ENCODE assay signal across 1 cellular context in genomic region chr16:85613609-85614337, GRCh38.
TF ChIP-seq lines count a peak whose summit lies in the region.

No MANE protein-coding gene starts in this region.

TF ChIP-seq in K562, 482 proteins besides CTCF, POLR2A, EP300 and RAD21 (continued from another document and continues in another):
- TF ChIP-seq ZNF668 (CRISPR knock-in tag; IDR thresholded peaks at IDR 0.05) (no peak), ZNF143 (CRISPR knock-in tag; IDR thresholded peaks at IDR 0.05) (no peak), ZNF444 (CRISPR knock-in tag; IDR thresholded peaks at IDR 0.05) (no peak), ZNF140 (CRISPR knock-in tag; IDR thresholded peaks at IDR 0.05) (no peak), HOMEZ (CRISPR knock-in tag; IDR thresholded peaks at IDR 0.05) (no peak), SLC30A9 (CRISPR knock-in tag; IDR thresholded peaks at IDR 0.05) (no peak), ARID2 (IDR thresholded peaks at IDR 0.05) (no peak), TAF1 (IDR thresholded peaks at IDR 0.05; ENCODE audit: control insufficient read depth, extremely low read depth, insufficient read depth, low read length, severe bottlenecking) (peak; percentile 71), GATAD2A (IDR thresholded peaks at IDR 0.05) (no peak), TRIM24 (IDR thresholded peaks at IDR 0.05) (no peak), PCBP2 (IDR thresholded peaks at IDR 0.05; ENCODE audit: low read depth, low read length, poor library complexity, severe bottlenecking) (peak; percentile 41), ARNT (IDR thresholded peaks at IDR 0.05) (no peak), KLF1 (tag; IDR thresholded peaks at IDR 0.05) (no peak), SRSF1 (IDR thresholded peaks at IDR 0.05; ENCODE audit: low read depth, low read length) (no peak), DLX4 (CRISPR knock-in tag; IDR thresholded peaks at IDR 0.05) (no peak), MAFF (IDR thresholded peaks at IDR 0.05; ENCODE audit: low read length) (no peak), MEF2D (tag; conservative IDR thresholded peaks at IDR 0.05; ENCODE audit: low read depth) (no peak), ZBTB5 (IDR thresholded peaks at IDR 0.05) (no peak), MTA3 (IDR thresholded peaks at IDR 0.05; ENCODE audit: borderline replicate concordance) (no peak), ETV1 (tag; conservative IDR thresholded peaks at IDR 0.05; ENCODE audit: low read depth) (no peak), SMC3 (conservative IDR thresholded peaks at IDR 0.05; ENCODE audit: insufficient read depth, low read depth, low read length) (no peak), RAD51 (IDR thresholded peaks at IDR 0.05; ENCODE audit: borderline replicate concordance, low read depth) (no peak), BACH1 (tag; IDR thresholded peaks at IDR 0.05) (no peak), NCOA2 (IDR thresholded peaks at IDR 0.05; ENCODE audit: partially characterized antibody in 2 of 2) (no peak), NFIC (IDR thresholded peaks at IDR 0.05) (no peak), YY1 (IDR thresholded peaks at IDR 0.05; ENCODE audit: borderline replicate concordance in 1 of 3, control insufficient read depth in 1 of 3, extremely low read depth in 1 of 3, insufficient read depth in 3 of 3, insufficient read length in 1 of 3, insufficient replicate concordance in 2 of 3, low read depth in 1 of 3, low read length in 2 of 3) (peak; percentile 12 to 88 (median 80)), KAT8 (IDR thresholded peaks at IDR 0.05; ENCODE audit: low read depth) (no peak), KDM1A (IDR thresholded peaks at IDR 0.05) (0 out of 4 replicates have a peak, but pooled peaks of 1 of the 2 experiments have one; percentile 12), CBX3 (IDR thresholded peaks at IDR 0.05; ENCODE audit: borderline replicate concordance in 1 of 2, low read length in 2 of 2) (no peak), SMAD2 (IDR thresholded peaks at IDR 0.05; ENCODE audit: low read depth, low read length) (no peak), NFIX (CRISPR knock-in tag; IDR thresholded peaks at IDR 0.05; ENCODE audit: low read depth) (no peak), LEF1 (IDR thresholded peaks at IDR 0.05) (no peak), HSF4 (CRISPR knock-in tag; IDR thresholded peaks at IDR 0.05; ENCODE audit: borderline replicate concordance) (no peak), SRSF7 (optimal IDR thresholded peaks at IDR 0.05; ENCODE audit: low read depth, low read length) (no peak), POLR2H (tag; IDR thresholded peaks at IDR 0.05; ENCODE audit: low read depth) (no peak), RCOR1 (IDR thresholded peaks at IDR 0.05; ENCODE audit: borderline replicate concordance in 1 of 2, low read depth in 2 of 2, low read length in 2 of 2) (no peak), ZBTB1 (CRISPR knock-in tag; IDR thresholded peaks at IDR 0.05; ENCODE audit: borderline replicate concordance, low read depth) (no peak), ZNF280B (CRISPR knock-in tag; IDR thresholded peaks at IDR 0.05) (no peak), FOXK1 (CRISPR knock-in tag; IDR thresholded peaks at IDR 0.05; ENCODE audit: borderline replicate concordance) (no peak), TEAD4 (IDR thresholded peaks at IDR 0.05; ENCODE audit: low read length) (no peak), TEAD4 (CRISPR knock-in tag; IDR thresholded peaks at IDR 0.05; ENCODE audit: borderline replicate concordance) (no peak), CBFA2T3 (IDR thresholded peaks at IDR 0.05) (no peak), MBD2 (IDR thresholded peaks at IDR 0.05; ENCODE audit: borderline replicate concordance, low read depth) (peak; percentile 50; the same call in 1 of the 2 replicates), BDP1 (IDR thresholded peaks at IDR 0.05; ENCODE audit: insufficient read depth, insufficient read length) (no peak), NFE2 (IDR thresholded peaks at IDR 0.05; ENCODE audit: low read depth) (no peak), SMAD1 (IDR thresholded peaks at IDR 0.05; ENCODE audit: low read depth, low read length, partially characterized antibody) (no peak), NBN (IDR thresholded peaks at IDR 0.05; ENCODE audit: low read depth) (no peak), ZNF316 (IDR thresholded peaks at IDR 0.05) (no peak), RBBP5 (IDR thresholded peaks at IDR 0.05; ENCODE audit: borderline replicate concordance, insufficient read depth, low read length, poor library complexity, severe bottlenecking) (no peak), NCOA1 (IDR thresholded peaks at IDR 0.05; ENCODE audit: low read depth) (no peak), ZNF445 (CRISPR knock-in tag; IDR thresholded peaks at IDR 0.05; ENCODE audit: low read depth) (no peak), PML (IDR thresholded peaks at IDR 0.05; ENCODE audit: low read length) (no peak), E2F4 (CRISPR knock-in tag; IDR thresholded peaks at IDR 0.05; ENCODE audit: low read depth) (no peak), ZNF740 (CRISPR knock-in tag; IDR thresholded peaks at IDR 0.05) (no peak; the same call in none of the 2 replicates), ZNF740 (tag; IDR thresholded peaks at IDR 0.05) (peak in 1 of 2 experiments; percentile 79; a peak in 2 of 4 replicates), ETV6 (IDR thresholded peaks at IDR 0.05; ENCODE audit: borderline replicate concordance in 1 of 2, low read depth in 2 of 2, low read length in 1 of 2) (peak in 1 of 2 experiments; percentile 60; a peak in 2 of 4 replicates), ETV6 (CRISPR knock-in tag; IDR thresholded peaks at IDR 0.05; ENCODE audit: borderline replicate concordance) (no peak), ZNF384 (IDR thresholded peaks at IDR 0.05; ENCODE audit: low read depth, low read length) (no peak), MTF1 (CRISPR knock-in tag; IDR thresholded peaks at IDR 0.05; ENCODE audit: borderline replicate concordance) (no peak), MEF2A (IDR thresholded peaks at IDR 0.05; ENCODE audit: control insufficient read depth, low read depth, low read length) (no peak), ZBTB7A (IDR thresholded peaks at IDR 0.05; ENCODE audit: borderline replicate concordance, control insufficient read depth, low read depth, low read length) (peak; percentile 94), MITF (IDR thresholded peaks at IDR 0.05) (no peak), RUNX1 (IDR thresholded peaks at IDR 0.05; ENCODE audit: low read depth) (peak; percentile 47; the same call in 1 of the 2 replicates)
- TF ChIP-seq, protein P1, sequence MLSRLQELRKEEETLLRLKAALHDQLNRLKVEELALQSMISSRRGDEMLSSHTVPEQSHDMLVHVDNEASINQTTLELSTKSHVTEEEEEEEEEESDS (CRISPR knock-in tag; IDR thresholded peaks at IDR 0.05) = no peak
- TF ChIP-seq, protein P2, sequence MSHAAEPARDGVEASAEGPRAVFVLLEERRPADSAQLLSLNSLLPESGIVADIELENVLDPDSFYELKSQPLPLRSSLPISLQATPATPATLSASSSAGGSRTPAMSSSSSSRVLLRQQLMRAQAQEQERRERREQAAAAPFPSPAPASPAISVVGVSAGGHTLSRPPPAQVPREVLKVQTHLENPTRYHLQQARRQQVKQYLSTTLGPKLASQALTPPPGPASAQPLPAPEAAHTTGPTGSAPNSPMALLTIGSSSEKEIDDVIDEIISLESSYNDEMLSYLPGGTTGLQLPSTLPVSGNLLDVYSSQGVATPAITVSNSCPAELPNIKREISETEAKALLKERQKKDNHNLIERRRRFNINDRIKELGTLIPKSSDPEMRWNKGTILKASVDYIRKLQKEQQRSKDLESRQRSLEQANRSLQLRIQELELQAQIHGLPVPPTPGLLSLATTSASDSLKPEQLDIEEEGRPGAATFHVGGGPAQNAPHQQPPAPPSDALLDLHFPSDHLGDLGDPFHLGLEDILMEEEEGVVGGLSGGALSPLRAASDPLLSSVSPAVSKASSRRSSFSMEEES (CRISPR knock-in tag; IDR thresholded peaks at IDR 0.05) = no peak
- TF ChIP-seq, protein P3, sequence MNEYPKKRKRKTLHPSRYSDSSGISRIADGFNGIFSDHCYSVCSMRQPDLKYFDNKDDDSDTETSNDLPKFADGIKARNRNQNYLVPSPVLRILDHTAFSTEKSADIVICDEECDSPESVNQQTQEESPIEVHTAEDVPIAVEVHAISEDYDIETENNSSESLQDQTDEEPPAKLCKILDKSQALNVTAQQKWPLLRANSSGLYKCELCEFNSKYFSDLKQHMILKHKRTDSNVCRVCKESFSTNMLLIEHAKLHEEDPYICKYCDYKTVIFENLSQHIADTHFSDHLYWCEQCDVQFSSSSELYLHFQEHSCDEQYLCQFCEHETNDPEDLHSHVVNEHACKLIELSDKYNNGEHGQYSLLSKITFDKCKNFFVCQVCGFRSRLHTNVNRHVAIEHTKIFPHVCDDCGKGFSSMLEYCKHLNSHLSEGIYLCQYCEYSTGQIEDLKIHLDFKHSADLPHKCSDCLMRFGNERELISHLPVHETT (CRISPR knock-in tag; conservative IDR thresholded peaks at IDR 0.05 in 1 of 2, IDR thresholded peaks at IDR 0.05 in 1 of 2) = peak in 1 of 2 experiments; percentile 66; a peak in 2 of 4 replicates
- TF ChIP-seq, protein P4, sequence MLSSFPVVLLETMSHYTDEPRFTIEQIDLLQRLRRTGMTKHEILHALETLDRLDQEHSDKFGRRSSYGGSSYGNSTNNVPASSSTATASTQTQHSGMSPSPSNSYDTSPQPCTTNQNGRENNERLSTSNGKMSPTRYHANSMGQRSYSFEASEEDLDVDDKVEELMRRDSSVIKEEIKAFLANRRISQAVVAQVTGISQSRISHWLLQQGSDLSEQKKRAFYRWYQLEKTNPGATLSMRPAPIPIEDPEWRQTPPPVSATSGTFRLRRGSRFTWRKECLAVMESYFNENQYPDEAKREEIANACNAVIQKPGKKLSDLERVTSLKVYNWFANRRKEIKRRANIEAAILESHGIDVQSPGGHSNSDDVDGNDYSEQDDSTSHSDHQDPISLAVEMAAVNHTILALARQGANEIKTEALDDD (IDR thresholded peaks at IDR 0.05) = no peak
